In genomic region chr4:128355301-128355700, GRCh38 we compare ENCODE assay signal across 9 cellular contexts.
DNase-seq lines count a peak whose midpoint lies in the region; ATAC-seq and TF ChIP-seq lines count a peak whose summit lies in the region.
"Had no signal": no experiment of that assay in that cellular context is flagged by ENCODE, and none has a peak within 500 bp of the region (broad histone marks: within the 10 kb centered on the region; RNA-seq: fewer than 3 reads in every experiment).

No MANE protein-coding gene starts in this region.

- H3K9me3 ChIP-seq in adipocyte (ENCODE audit: control insufficient read depth, low read length) (no peaks in the 10 kb centered on the region), parathyroid adenoma (ENCODE audit: control insufficient read depth, low read length) (no peaks in the 10 kb centered on the region)

- H2AFZ ChIP-seq in parathyroid adenoma, result peak overlapping the region; percentile 50

- peak overlapping the region; percentile 24 for H3K9ac ChIP-seq in adipocyte (ENCODE audit: low read length)
- H3K9ac ChIP-seq in parathyroid adenoma, result no peak overlapping the region

- H3K4me2 ChIP-seq in parathyroid adenoma (ENCODE audit: low read length), result no peak overlapping the region

- ATAC-seq in GM19025 (IDR thresholded peaks at IDR 0.05; ENCODE audit: low read depth, unreplicated experiment), result peak; percentile 79
- ATAC-seq in HG03159 (IDR thresholded peaks at IDR 0.05; ENCODE audit: unreplicated experiment), result peak; percentile 60

- H3K4me1 ChIP-seq in adipocyte (ENCODE audit: control insufficient read depth, insufficient read depth, low read length), result peaks cover 44% of the 10 kb centered on the region
- peaks cover 12% of the 10 kb centered on the region for H3K4me1 ChIP-seq in parathyroid adenoma

- H3K27ac ChIP-seq in parathyroid adenoma, result peak overlapping the region; percentile 60

- H3K36me3 ChIP-seq in adipocyte (ENCODE audit: control insufficient read depth, insufficient read depth, low read length, severe bottlenecking) (no peaks in the 10 kb centered on the region), parathyroid adenoma (ENCODE audit: control insufficient read depth, insufficient read depth, low read length) (no peaks in the 10 kb centered on the region)

- TF ChIP-seq CTCF in parathyroid adenoma (IDR thresholded peaks at IDR 0.05), result no peak

- DNase-seq in adipocyte (ENCODE audit: low read depth), result no peak
- no peak for DNase-seq in activated CD8-positive, alpha-beta memory T cell treated with anti-CD3 and anti-CD28 coated beads, Interleukin-2, amount 50 U/mL, for 48 hours
- no peak for DNase-seq in activated naive CD4-positive, alpha-beta T cell (lab: John Stamatoyannopoulos, UW)
- no peak for DNase-seq in activated effector memory CD4-positive, alpha-beta T cell treated with Interleukin-2 at 50 U/mL for 16 hours
- no peak for DNase-seq in stimulated activated CD4-positive, alpha-beta T cell treated with anti-CD3 and anti-CD28 coated beads, Interleukin-12 subunit alpha, Interleukin-12 subunit beta, amount 100 ng/mL, for 4 hours
- DNase-seq: small intestine had no signal

- H3K27me3 ChIP-seq in adipocyte (replicated peaks; ENCODE audit: control insufficient read depth, insufficient read depth, low read length), result no peaks in the 10 kb centered on the region
- H3K27me3 ChIP-seq in parathyroid adenoma (ENCODE audit: control insufficient read depth, insufficient read depth, low read length), result no peaks in the 10 kb centered on the region

- H3K79me2 ChIP-seq in parathyroid adenoma, result no peaks in the 10 kb centered on the region

- H3K4me3 ChIP-seq in adipocyte (ENCODE audit: low read length) (no peak overlapping the region), parathyroid adenoma (ENCODE audit: low read depth, low read length) (no peak overlapping the region)
